ENCODE assay signal across 21 cellular contexts in genomic region chr16:23286131-23286532, GRCh38. TPM values are rescaled to one million over a fixed set of nuclear protein-coding genes. Genes with fewer than 3 reads are reported as not detected.
DNase-seq lines count a peak whose midpoint lies in the region; ATAC-seq, FAIRE-seq and TF ChIP-seq lines count a peak whose summit lies in the region.
"Had no signal": no experiment of that assay in that cellular context is flagged by ENCODE, and none has a peak within 500 bp of the region (broad histone marks: within the 10 kb centered on the region; RNA-seq: fewer than 3 reads in every experiment).

No MANE protein-coding gene starts in this region.

- H3K27ac ChIP-seq in ACC112 (ENCODE audit: low read depth, low read length) (peak overlapping the region; percentile 57), foreskin keratinocyte (peak overlapping the region; percentile 19)
- H3K27ac ChIP-seq: body of pancreas, lower lobe of right lung had no signal

- H3K9ac ChIP-seq in adipocyte (ENCODE audit: low read length) = no peak overlapping the region
- H3K9ac ChIP-seq: SK-N-SH had no signal

- H3K9me3 ChIP-seq in adipocyte (ENCODE audit: control insufficient read depth, low read length) = no peaks in the 10 kb centered on the region
- H3K9me3 ChIP-seq: body of pancreas, lower lobe of right lung, SK-N-SH had no signal

- H3K36me3 ChIP-seq in ACC112 (ENCODE audit: insufficient read depth, low read length) = no peaks in the 10 kb centered on the region
- no peaks in the 10 kb centered on the region for H3K36me3 ChIP-seq in adipocyte (ENCODE audit: control insufficient read depth, insufficient read depth, low read length, severe bottlenecking)
- H3K36me3 ChIP-seq: lower lobe of right lung had no signal

- no peak overlapping the region for H3K4me3 ChIP-seq in ACC112 (ENCODE audit: low read depth, low read length)
- H3K4me3 ChIP-seq in adipocyte (ENCODE audit: low read length) = no peak overlapping the region
- H3K4me3 ChIP-seq: body of pancreas, lower lobe of right lung had no signal

- H3K4me1 ChIP-seq in ACC112 (ENCODE audit: control insufficient read depth, insufficient read depth, low read length, unreplicated experiment) = peaks cover 6% of the 10 kb centered on the region
- peaks cover 8% of the 10 kb centered on the region for H3K4me1 ChIP-seq in adipocyte (ENCODE audit: control insufficient read depth, insufficient read depth, low read length)
- peaks cover 15% of the 10 kb centered on the region for H3K4me1 ChIP-seq in foreskin keratinocyte
- H3K4me1 ChIP-seq: body of pancreas, lower lobe of right lung had no signal

- H3K79me2 ChIP-seq in ACC112 (ENCODE audit: control insufficient read depth, insufficient read depth, low read length, unreplicated experiment) = no peaks in the 10 kb centered on the region

- peak; percentile 16 for FAIRE-seq in GM12891 (lab: Jason Lieb, UNC)

- no peak overlapping the region for H2AFZ ChIP-seq in ACC112 (ENCODE audit: low read length, unreplicated experiment)

- H3K27me3 ChIP-seq in ACC112 (ENCODE audit: insufficient read depth, low read length) = 0 out of 2 replicates have a peak, but pooled peaks cover 4% of the 10 kb centered on the region
- H3K27me3 ChIP-seq in adipocyte (replicated peaks; ENCODE audit: control insufficient read depth, insufficient read depth, low read length) = no peaks in the 10 kb centered on the region
- no peaks in the 10 kb centered on the region for H3K27me3 ChIP-seq in foreskin keratinocyte

- peak; percentile 87 for ATAC-seq in foreskin keratinocyte
- no peak for ATAC-seq in HG02571 (IDR thresholded peaks at IDR 0.05; ENCODE audit: unreplicated experiment)
- ATAC-seq: body of pancreas; HCT116; lower lobe of right lung; natural killer cell treated with Interleukin-12 subunit alpha and Interleukin-12 subunit beta and Interleukin-15 and Interleukin-18, amount 100 ng/mL, for 72 hours had no signal

- TF ChIP-seq CTCF in foreskin keratinocyte (conservative IDR thresholded peaks at IDR 0.05) = no peak

- TF ChIP-seq POLR2A in GM12891 (IDR thresholded peaks at IDR 0.05; ENCODE audit: low read depth, low read length) = no peak

- DNase-seq in GM12891 (ENCODE audit: insufficient read length, low spot score) (no peak), adipocyte (ENCODE audit: low read depth) (peak; percentile 15), foreskin keratinocyte (peak; percentile 96 to 99), HT-29 (ENCODE audit: low spot score) (no peak), NCI-H526 (lab: John Stamatoyannopoulos, UW) (no peak), pons (ENCODE audit: low spot score) (no peak)
- DNase-seq: activated gamma-delta T cell treated with Interleukin-2 at 50 U/mL for 16 hours, body of pancreas, DMS153, foreskin melanocyte, Karpas-422, lower lobe of right lung, NCI-H1694, NCI-H510A, SK-N-SH had no signal

TF ChIP-seq in GM12891, 5 proteins besides CTCF, POLR2A, EP300 and RAD21:
- TF ChIP-seq POLR2AphosphoS5 (IDR thresholded peaks at IDR 0.05; ENCODE audit: low read depth, low read length) = no peak
- TF ChIP-seq POU2F2 (IDR thresholded peaks at IDR 0.05; ENCODE audit: low read depth, low read length) = no peak
- TF ChIP-seq SPI1 (IDR thresholded peaks at IDR 0.05; ENCODE audit: low read depth, low read length) = no peak
- TF ChIP-seq TAF1 (IDR thresholded peaks at IDR 0.05; ENCODE audit: low read depth, low read length) = no peak
- no peak for TF ChIP-seq PAX5 (IDR thresholded peaks at IDR 0.05; ENCODE audit: insufficient read depth, low read length, severe bottlenecking)

RNA-seq across cellular contexts. Expression of gene SCNN1B, which starts 16.0 kb away (rescaled TPM):
- 0.06 TPM for polyA plus RNA-seq in GM12891 (2012; ENCODE audit: low read depth, missing spikeins)
- 0.07 TPM in 1 of 2 replicates, not detected in the other for total RNA-seq in foreskin keratinocyte
- 0.11 and 0.13 TPM in 2 replicates for polyA plus RNA-seq in foreskin keratinocyte
- total RNA-seq in HT-29 (2014; rRNA removed; shearing (Covaris generic)) = not detected in 2 replicates
- total RNA-seq: B cell; natural killer cell treated with Interleukin-12 subunit alpha and Interleukin-12 subunit beta and Interleukin-15 and Interleukin-18, amount 100 ng/mL, for 72 hours; temporal lobe had no signal
- polyA plus RNA-seq: SK-N-SH had no signal

Comparison
In these comparisons a context has a peak if more than half of its experiments do, and no peak if none do; other contexts are left out.
1. DNase-seq: peak in adipocyte (single experiment) and foreskin keratinocyte (2 of 2); none in GM12891 (single experiment), HT-29 (single experiment), NCI-H526 (0 of 2) and pons (single experiment).